8 cellular contexts compared by ENCODE assay signal in genomic region chr15:67240235-67241131, GRCh38. TPM values are rescaled to one million over a fixed set of nuclear protein-coding genes. Genes with fewer than 3 reads are reported as not detected.
A peak's percentile ranks its signal among the peaks of the same experiment; 100 is the strongest.
DNase-seq lines count a peak whose midpoint lies in the region; ATAC-seq and TF ChIP-seq lines count a peak whose summit lies in the region.

No MANE protein-coding gene starts in this region.

- TF ChIP-seq CTCF in psoas muscle (IDR thresholded peaks at IDR 0.05) = peak; percentile 23

- H3K27me3 Mint-ChIP-seq in central memory CD8-positive, alpha-beta T cell = no peaks in the 10 kb centered on the region

- H3K27me3 ChIP-seq in psoas muscle (ENCODE audit: insufficient read depth in 3 of 3, low read length in 2 of 3) = no peaks in the 10 kb centered on the region

- peaks cover 21% of the 10 kb centered on the region for H3K4me1 ChIP-seq in psoas muscle

- WGBS in psoas muscle, 3 donors = 39 to 50% (median 43%) methylated on average over 3 of the region's 3 CpGs

- H3K27ac ChIP-seq in psoas muscle = no peak overlapping the region

- peak overlapping the region; percentile 53 for H3K4me3 Mint-ChIP-seq in central memory CD8-positive, alpha-beta T cell

- intact Hi-C loops in psoas muscle (cut with DNase I) = loop anchor here in 1 of 2 donors (5.0 kb wide), 1 partner anchor 38 kb away; no protein-coding TSS in a partner anchor

- peak; percentile 28 for ATAC-seq in HG03354 (IDR thresholded peaks at IDR 0.05; ENCODE audit: poor library complexity, severe bottlenecking, unreplicated experiment)
- peak; percentile 78 for ATAC-seq in central memory CD8-positive, alpha-beta T cell (replicated peaks; ENCODE audit: extremely low read depth, poor library complexity, severe bottlenecking)
- ATAC-seq in psoas muscle = peak in 3 of 4 donors; percentile 54 to 73 (median 62)

- peak overlapping the region; percentile 74 for H3K27ac Mint-ChIP-seq in central memory CD8-positive, alpha-beta T cell (ENCODE audit: low read depth)

- peak; percentile 24 for DNase-seq in NCI-H82 (lab: John Stamatoyannopoulos, UW)
- DNase-seq in NCI-H82 treated with DMSO at 0.1 percent for 48 hours (lab: John Stamatoyannopoulos, UW; ENCODE audit: unreplicated experiment) = no peak
- DNase-seq in RPMI8226 = peak; percentile 45
- DNase-seq in central memory CD8-positive, alpha-beta T cell (ENCODE audit: low spot score in 2 of 2) = no peak
- DNase-seq in psoas muscle = no peak
- DNase-seq in DMS153 treated with DMSO at 0.1 percent for 48 hours (lab: John Stamatoyannopoulos, UW; ENCODE audit: unreplicated experiment) = no peak
- DNase-seq in HuH-7 (ENCODE audit: low spot score) = no peak

- no peaks in the 10 kb centered on the region for H3K9me3 Mint-ChIP-seq in central memory CD8-positive, alpha-beta T cell

- peaks cover 7% of the 10 kb centered on the region for H3K36me3 Mint-ChIP-seq in central memory CD8-positive, alpha-beta T cell (ENCODE audit: insufficient read depth)

- peaks cover 34% of the 10 kb centered on the region for H3K4me1 Mint-ChIP-seq in central memory CD8-positive, alpha-beta T cell

- H3K4me3 ChIP-seq in psoas muscle = no peak overlapping the region

- H3K36me3 ChIP-seq in psoas muscle (ENCODE audit: insufficient read depth in 1 of 2, low read depth in 1 of 2) = peaks cover 0 to 5% of the 10 kb centered on the region in 2 donors

- H3K9me3 ChIP-seq in psoas muscle = no peaks in the 10 kb centered on the region

RNA-seq across cellular contexts. Expression of gene AAGAB, which starts 14.0 kb away (rescaled TPM):
- 10 to 100 TPM; 34.3 to 46.1 (median 42.7) TPM for total RNA-seq in psoas muscle
- 10 to 100 TPM; 19.0 to 44.8 (median 21.0) TPM for polyA plus RNA-seq in psoas muscle

RNA-seq across cellular contexts. Expression of gene IQCH, which starts 14.1 kb away (rescaled TPM):
- 1 to 10 TPM in 1 of 4 donors, under 1 TPM in 3; 0.37 to 1.0 (median 0.75) TPM for total RNA-seq in psoas muscle
- under 1 TPM; 0.27 to 0.90 (median 0.55) TPM for polyA plus RNA-seq in psoas muscle

Comparison
In these comparisons a context has a peak if more than half of its experiments do, and no peak if none do; other contexts are left out.
1. DNase-seq: peak in NCI-H82 (single experiment) and RPMI8226 (single experiment); none in NCI-H82 treated with DMSO at 0.1 percent for 48 hours (single experiment), central memory CD8-positive, alpha-beta T cell (0 of 2), psoas muscle (0 of 2), DMS153 treated with DMSO at 0.1 percent for 48 hours (single experiment) and HuH-7 (single experiment).
2. ATAC-seq: peak in every context shown above with its lines; median percentile 78 in central memory CD8-positive, alpha-beta T cell; 62 in psoas muscle; 28 in HG03354.